ENCODE assay signal across 8 cellular contexts in genomic region chr18:71966791-71967190, GRCh38.
"Had no signal": no experiment of that assay in that cellular context is flagged by ENCODE, and none has a peak within 500 bp of the region (broad histone marks: within the 10 kb centered on the region; RNA-seq: fewer than 3 reads in every experiment).

No MANE protein-coding gene starts in this region.

- FAIRE-seq: G401.6, GM12878, GM12891, GM12892, GM18507, GM19239 had no signal

- DNase-seq: GDM1, GF-D8 had no signal
